Comparison of ENCODE assay signal across 10 cellular contexts in the genomic region with DNA sequence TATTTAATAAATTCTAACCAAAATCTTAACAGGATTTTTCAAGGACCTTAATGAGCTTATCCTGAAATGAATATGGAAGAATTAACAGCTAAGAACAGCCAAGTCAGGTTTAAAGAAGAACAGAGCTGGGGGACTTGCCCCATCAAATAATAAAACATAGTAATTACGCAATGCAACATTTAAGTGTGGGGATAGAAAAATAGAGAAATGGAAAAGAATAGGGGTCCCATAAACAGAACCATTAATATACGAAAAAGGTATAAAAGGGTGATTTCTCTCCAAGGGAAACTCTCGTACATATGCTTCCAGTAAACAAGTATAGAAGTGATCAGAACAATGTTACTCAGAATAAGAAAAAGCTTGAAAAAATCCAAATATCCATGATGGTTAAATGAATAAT.
"Had no signal": no experiment of that assay in that cellular context is flagged by ENCODE, and none has a peak within 500 bp of the region (broad histone marks: within the 10 kb centered on the region; RNA-seq: fewer than 3 reads in every experiment).

No MANE protein-coding gene starts in this region.

- H3K9ac ChIP-seq: GM23248 had no signal

- H3K9me3 ChIP-seq: HAP-1 had no signal

- ATAC-seq: HCT116, K562 had no signal

- H3K4me3 Mint-ChIP-seq: HFFc6, IgD-negative memory B cell had no signal

- H3K27ac Mint-ChIP-seq: HFFc6, IgD-negative memory B cell had no signal

- FAIRE-seq: HTR-8/SVneo, K562 had no signal

- H3K27ac ChIP-seq: GM23248 had no signal

- H3K36me3 ChIP-seq: HAP-1 had no signal

- H3K4me1 Mint-ChIP-seq: IgD-negative memory B cell had no signal

- DNase-seq: GM23248, GOT3, H7, HFFc6, KG1 had no signal

- H3K4me3 ChIP-seq: GM23248, HAP-1, K562 had no signal

- H2AFZ ChIP-seq: GM23248 had no signal

- H3K4me1 ChIP-seq: HAP-1 had no signal
